In genomic region chr5:122471752-122472061, GRCh38 we compare ENCODE assay signal across 28 cellular contexts.
DNase-seq lines count a peak whose midpoint lies in the region; ATAC-seq and TF ChIP-seq lines count a peak whose summit lies in the region.
"Had no signal": no experiment of that assay in that cellular context is flagged by ENCODE, and none has a peak within 500 bp of the region (broad histone marks: within the 10 kb centered on the region; RNA-seq: fewer than 3 reads in every experiment).

No MANE protein-coding gene starts in this region.

- peaks cover 9 to 47% (median 11%) of the 10 kb centered on the region in 3 donors for H3K4me1 ChIP-seq in esophagus squamous epithelium
- H3K4me1 ChIP-seq: BE2C, SJCRH30 had no signal

- TF ChIP-seq CTCF in esophagus squamous epithelium (IDR thresholded peaks at IDR 0.05) (no peak), nephron (IDR thresholded peaks at IDR 0.05; ENCODE audit: unreplicated experiment in 3 of 3) (no peak)

- DNase-seq in stimulated activated naive CD8-positive, alpha-beta T cell treated with anti-CD3 and anti-CD28 coated beads, Interleukin-15, amount 100 ng/mL, for 72 hours = no peak
- DNase-seq in stimulated activated naive CD8-positive, alpha-beta T cell treated with anti-CD3 and anti-CD28 coated beads, Interleukin-15, Interleukin-2, amounts not matched to agents 100 U/mL and 50 U/mL, for 24 hours = no peak
- DNase-seq in esophagus squamous epithelium (lab: John Stamatoyannopoulos, UW) (no peak), midbrain (lab: John Stamatoyannopoulos, UW) (no peak)
- DNase-seq in stimulated activated CD4-positive, alpha-beta T cell treated with anti-CD3 and anti-CD28 coated beads, Interleukin-1b, Interleukin-23, amount 100 ng/mL, for 48 hours = no peak
- DNase-seq: 8988T; ACHN; BE2C; DMS153; DND-41; HFFc6; NCI-H1048; NCI-H1417; NCI-H1694 treated with DMSO at 0.1 percent for 48 hours; NCI-H2081 treated with DMSO at 0.1 percent for 48 hours; NCI-H2171 treated with DMSO at 0.1 percent for 48 hours; NCI-H345; NCI-H748 treated with DMSO at 0.1 percent for 48 hours; NK-92 treated with Interleukin-12 subunit alpha and Interleukin-12 subunit beta, amount 100 ng/mL, for 24 hours; PC-3; SJCRH30 had no signal

- peaks cover 11% of the 10 kb centered on the region for H3K36me3 Mint-ChIP-seq in nephron (ENCODE audit: low read depth)

- no peaks in the 10 kb centered on the region for H3K36me3 ChIP-seq in esophagus squamous epithelium
- H3K36me3 ChIP-seq: BE2C, HAP-1, SJCRH30 had no signal

- no peaks in the 10 kb centered on the region for H3K27me3 ChIP-seq in esophagus squamous epithelium
- H3K27me3 ChIP-seq: BE2C had no signal

- TF ChIP-seq POLR2A in esophagus squamous epithelium (IDR thresholded peaks at IDR 0.05) = no peak

- no peak overlapping the region for H3K4me3 Mint-ChIP-seq in stimulated activated naive CD8-positive, alpha-beta T cell treated with anti-CD3 and anti-CD28 coated beads, Interleukin-15, amount 100 ng/mL, for 72 hours
- no peak overlapping the region for H3K4me3 Mint-ChIP-seq in nephron
- H3K4me3 Mint-ChIP-seq: HFFc6, IgD-negative memory B cell had no signal

- ATAC-seq in stimulated activated naive CD8-positive, alpha-beta T cell treated with anti-CD3 and anti-CD28 coated beads, Interleukin-15, amount 100 ng/mL, for 72 hours = peak; percentile 48
- no peak for ATAC-seq in stimulated activated naive CD8-positive, alpha-beta T cell treated with anti-CD3 and anti-CD28 coated beads, Interleukin-15, Interleukin-2, amounts not matched to agents 100 U/mL and 50 U/mL, for 24 hours
- ATAC-seq in GM21515 (IDR thresholded peaks at IDR 0.05; ENCODE audit: unreplicated experiment) (no peak), GM21737 (IDR thresholded peaks at IDR 0.05; ENCODE audit: unreplicated experiment) (no peak)
- ATAC-seq: PC-3, SK-N-SH treated with all-trans-retinoic acid at 6 μM for 48 hours had no signal

- no peak overlapping the region for H3K4me3 ChIP-seq in esophagus squamous epithelium
- H3K4me3 ChIP-seq: HAP-1, SJCRH30 had no signal

- no peaks in the 10 kb centered on the region for H3K9me3 Mint-ChIP-seq in stimulated activated naive CD8-positive, alpha-beta T cell treated with anti-CD3 and anti-CD28 coated beads, Interleukin-15, amount 100 ng/mL, for 72 hours
- no peaks in the 10 kb centered on the region for H3K9me3 Mint-ChIP-seq in nephron
- H3K9me3 Mint-ChIP-seq: HFFc6, IgD-negative memory B cell had no signal

- no peak overlapping the region for H3K27ac Mint-ChIP-seq in stimulated activated naive CD8-positive, alpha-beta T cell treated with anti-CD3 and anti-CD28 coated beads, Interleukin-15, amount 100 ng/mL, for 72 hours
- H3K27ac Mint-ChIP-seq in nephron = peak overlapping the region; percentile 13 to 87 (median 20)
- H3K27ac Mint-ChIP-seq: HFFc6, IgD-negative memory B cell had no signal

- H3K9me3 ChIP-seq in esophagus squamous epithelium = no peaks in the 10 kb centered on the region
- H3K9me3 ChIP-seq: BE2C, HAP-1, SJCRH30 had no signal

- no peaks in the 10 kb centered on the region for H3K4me1 Mint-ChIP-seq in stimulated activated naive CD8-positive, alpha-beta T cell treated with anti-CD3 and anti-CD28 coated beads, Interleukin-15, amount 100 ng/mL, for 72 hours
- peaks cover 37% of the 10 kb centered on the region for H3K4me1 Mint-ChIP-seq in nephron
- H3K4me1 Mint-ChIP-seq: IgD-negative memory B cell had no signal

- H3K27ac ChIP-seq in esophagus squamous epithelium = peak overlapping the region in 3 of 4 donors; percentile 43 to 66 (median 54)
- H3K27ac ChIP-seq: KMS-11, SJCRH30 had no signal

- intact Hi-C loops in esophagus squamous epithelium (cut with DNase I) = no loop called here

- peaks cover 7% of the 10 kb centered on the region for H3K27me3 Mint-ChIP-seq in stimulated activated naive CD8-positive, alpha-beta T cell treated with anti-CD3 and anti-CD28 coated beads, Interleukin-15, amount 100 ng/mL, for 72 hours
- H3K27me3 Mint-ChIP-seq in nephron (ENCODE audit: low read depth) = no peaks in the 10 kb centered on the region

- WGBS in esophagus squamous epithelium, 2 donors = 95 to 98% methylated on average over 5 of the region's 5 CpGs

Comparison
In these comparisons a context has a peak if more than half of its experiments do, and no peak if none do; other contexts are left out.
1. H3K27ac Mint-ChIP-seq: peak in nephron (3 of 3); none in stimulated activated naive CD8-positive, alpha-beta T cell treated with anti-CD3 and anti-CD28 coated beads, Interleukin-15, amount 100 ng/mL, for 72 hours (0 of 2).